32 cellular contexts compared by ENCODE assay signal in the genomic region with DNA sequence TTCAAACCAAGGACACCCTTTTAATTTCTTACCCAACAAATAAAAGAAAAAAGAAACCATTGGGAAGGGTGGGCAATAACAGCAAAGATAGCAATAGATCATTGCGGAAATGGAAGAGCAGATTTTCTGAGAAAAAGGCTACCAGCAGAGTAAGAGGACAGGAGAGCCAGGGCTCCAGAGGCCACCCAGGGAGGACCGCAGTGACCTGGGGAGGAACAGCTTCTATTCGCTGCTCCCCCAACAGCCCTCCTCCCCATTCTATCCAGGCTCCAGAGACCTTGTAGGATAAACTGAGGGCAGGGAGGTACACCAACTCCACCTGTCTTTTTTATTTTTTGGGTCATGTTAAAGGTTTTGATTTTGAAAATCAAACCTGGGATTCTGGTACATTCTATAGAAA. TPM values are rescaled to one million over a fixed set of nuclear protein-coding genes. Genes with fewer than 3 reads are reported as not detected.
"Had no signal": no experiment of that assay in that cellular context is flagged by ENCODE, and none has a peak within 500 bp of the region (broad histone marks: within the 10 kb centered on the region; RNA-seq: fewer than 3 reads in every experiment).

No MANE protein-coding gene starts in this region.

- ATAC-seq: activated CD4-positive, CD25-positive, alpha-beta regulatory T cell treated with anti-CD3 and anti-CD28 coated beads, Interleukin-2, amount 50 U/mL, for 24 hours; activated CD8-positive, alpha-beta T cell treated with anti-CD3 and anti-CD28 coated beads for 36 hours; activated T-cell treated with anti-CD3 and anti-CD28 coated beads, Interleukin-2, amount 50 U/mL, for 4 hours; effector memory CD8-positive, alpha-beta T cell; gastroesophageal sphincter; T-helper 17 cell had no signal

- H3K9me3 Mint-ChIP-seq: activated CD8-positive, alpha-beta T cell treated with anti-CD3 and anti-CD28 coated beads for 36 hours; central memory CD8-positive, alpha-beta T cell; dendritic cell treated with granulocyte-macrophage colony-stimulating factor and Interleukin-4, amounts not matched to agents 40 ng/mL and 50 ng/mL, for 4 days; effector memory CD8-positive, alpha-beta T cell; T-helper 2 cell treated with Interferon-gamma antibody and Interleukin-4, amounts not matched to agents 5 μg/mL and 100 μg/mL, for 36 hours had no signal

- H3K27ac ChIP-seq: brain microvascular endothelial cell, coronary artery, dorsolateral prefrontal cortex, esophagus squamous epithelium, gastroesophageal sphincter, WERI-Rb-1 had no signal

- H3K27me3 ChIP-seq: brain microvascular endothelial cell, dorsolateral prefrontal cortex, gastroesophageal sphincter had no signal

- H3K4me1 Mint-ChIP-seq: activated naive CD4-positive, alpha-beta T cell treated with anti-CD3 and anti-CD28 coated beads, Interleukin-2, amount 10 ng/mL, durations not matched to agents 7 days and 5 days; central memory CD8-positive, alpha-beta T cell had no signal

- H3K4me3 ChIP-seq: coronary artery, dorsolateral prefrontal cortex, esophagus squamous epithelium, gastroesophageal sphincter had no signal

- DNase-seq: activated B cell treated with CpG ODN at 0.5 μM for 24 hours; activated CD4-positive, alpha-beta T cell treated with anti-CD3 and anti-CD28 coated beads for 48 hours; activated CD4-positive, alpha-beta T cell treated with anti-CD3 and anti-CD28 coated beads, Interleukin-2, amount 50 U/mL, for 1 hour; activated CD4-positive, alpha-beta T cell treated with anti-CD3 and anti-CD28 coated beads, Interleukin-2, amount 50 U/mL, for 48 hours; activated CD8-positive, alpha-beta memory T cell treated with anti-CD3 and anti-CD28 coated beads for 24 hours; activated CD8-positive, alpha-beta T cell treated with anti-CD3 and anti-CD28 coated beads for 36 hours; activated gamma-delta T cell; activated naive CD4-positive, alpha-beta T cell; activated naive CD4-positive, alpha-beta T cell treated with anti-CD3 and anti-CD28 coated beads, Interleukin-2, amount 10 ng/mL, durations not matched to agents 7 days and 5 days; activated T-cell treated with anti-CD3 and anti-CD28 coated beads, Interleukin-2, amount 50 U/mL, for 4 hours; amniotic stem cell; anterior cingulate cortex; brain microvascular endothelial cell; dorsolateral prefrontal cortex; effector CD4-positive, alpha-beta T cell; effector memory CD8-positive, alpha-beta T cell; erythroblast; esophagus squamous epithelium; foreskin melanocyte; T-helper 1 cell; T-helper 17 cell; T1000; WERI-Rb-1 had no signal

- H3K4me3 Mint-ChIP-seq: activated B cell treated with CpG ODN at 0.5 μM for 24 hours; activated CD8-positive, alpha-beta T cell treated with anti-CD3 and anti-CD28 coated beads for 36 hours; activated naive CD4-positive, alpha-beta T cell treated with anti-CD3 and anti-CD28 coated beads, Interleukin-2, amount 10 ng/mL, durations not matched to agents 7 days and 5 days; activated naive CD8-positive, alpha-beta T cell; activated T-cell treated with anti-CD3 and anti-CD28 coated beads, Interleukin-2, amount 50 U/mL, for 4 hours; central memory CD8-positive, alpha-beta T cell; dendritic cell treated with granulocyte-macrophage colony-stimulating factor and Interleukin-4, amounts not matched to agents 40 ng/mL and 50 ng/mL, for 4 days; effector memory CD8-positive, alpha-beta T cell; T-helper 17 cell; T-helper 2 cell treated with Interferon-gamma antibody and Interleukin-4, amounts not matched to agents 5 μg/mL and 100 μg/mL, for 36 hours had no signal

- H3K27ac Mint-ChIP-seq: activated B cell treated with CpG ODN at 0.5 μM for 24 hours; activated CD8-positive, alpha-beta T cell treated with anti-CD3 and anti-CD28 coated beads for 36 hours; activated naive CD4-positive, alpha-beta T cell treated with anti-CD3 and anti-CD28 coated beads, Interleukin-2, amount 10 ng/mL, durations not matched to agents 7 days and 5 days; activated naive CD8-positive, alpha-beta T cell; dendritic cell treated with granulocyte-macrophage colony-stimulating factor and Interleukin-4, amounts not matched to agents 40 ng/mL and 50 ng/mL, for 4 days; effector memory CD8-positive, alpha-beta T cell; T-helper 17 cell; T-helper 2 cell treated with Interferon-gamma antibody and Interleukin-4, amounts not matched to agents 5 μg/mL and 100 μg/mL, for 36 hours had no signal

- H3K9me3 ChIP-seq: esophagus squamous epithelium, gastroesophageal sphincter had no signal

- H3K27me3 Mint-ChIP-seq: activated naive CD4-positive, alpha-beta T cell treated with anti-CD3 and anti-CD28 coated beads, Interleukin-2, amount 10 ng/mL, durations not matched to agents 7 days and 5 days; activated naive CD8-positive, alpha-beta T cell had no signal

- H3K36me3 ChIP-seq: brain microvascular endothelial cell, esophagus squamous epithelium, gastroesophageal sphincter, WERI-Rb-1 had no signal

- H3K36me3 Mint-ChIP-seq: activated naive CD4-positive, alpha-beta T cell treated with anti-CD3 and anti-CD28 coated beads, Interleukin-2, amount 10 ng/mL, durations not matched to agents 7 days and 5 days; activated naive CD8-positive, alpha-beta T cell had no signal

RNA-seq across cellular contexts. Expression of a gene that starts 59.8 kb away (rescaled TPM):
- total RNA-seq: activated CD8-positive, alpha-beta T cell treated with anti-CD3 and anti-CD28 coated beads for 36 hours; activated T-cell treated with anti-CD3 and anti-CD28 coated beads, Interleukin-2, amount 50 U/mL, for 4 hours; fibroblast of lung; glomerular endothelial cell had no signal
